ENCODE assay signal across 14 cellular contexts in genomic region chr12:95646781-95647184, GRCh38.
DNase-seq lines count a peak whose midpoint lies in the region; ATAC-seq, FAIRE-seq and TF ChIP-seq lines count a peak whose summit lies in the region.
"Had no signal": no experiment of that assay in that cellular context is flagged by ENCODE, and none has a peak within 500 bp of the region (broad histone marks: within the 10 kb centered on the region; RNA-seq: fewer than 3 reads in every experiment).

No MANE protein-coding gene starts in this region.

- no peaks in the 10 kb centered on the region for H3K79me2 ChIP-seq in smooth muscle cell (ENCODE audit: low read depth)

- TF ChIP-seq CTCF in astrocyte of the cerebellum (IDR thresholded peaks at IDR 0.05; ENCODE audit: low read depth, low read length, missing control alignments) (no peak), smooth muscle cell (IDR thresholded peaks at IDR 0.05; ENCODE audit: borderline replicate concordance, insufficient read depth, poor library complexity, severe bottlenecking) (no peak)

- H3K4me2 ChIP-seq in smooth muscle cell = peak overlapping the region; percentile 15

- no peaks in the 10 kb centered on the region for H3K36me3 ChIP-seq in smooth muscle cell (ENCODE audit: low read depth)

- no peak for ATAC-seq in activated CD8-positive, alpha-beta memory T cell treated with anti-CD3 and anti-CD28 coated beads, Interleukin-2, amount 10 ng/mL, durations not matched to agents 7 days and 5 days
- ATAC-seq: activated naive CD4-positive, alpha-beta T cell treated with anti-CD3 and anti-CD28 coated beads, Interleukin-2, amount 50 U/mL, for 72 hours; naive thymus-derived CD8-positive, alpha-beta T cell had no signal

- DNase-seq in astrocyte of the cerebellum (ENCODE audit: low read depth) = peak; percentile 88
- DNase-seq in iris pigment epithelial cell (ENCODE audit: low read depth) = peak; percentile 56
- no peak for DNase-seq in smooth muscle cell (lab: John Stamatoyannopoulos, UW; ENCODE audit: unreplicated experiment)
- no peak for DNase-seq in activated effector memory CD4-positive, alpha-beta T cell treated with anti-CD3 and anti-CD28 coated beads, Interleukin-2, amount 50 U/mL, for 16 hours
- no peak for DNase-seq in activated CD8-positive, alpha-beta memory T cell treated with anti-CD3 and anti-CD28 coated beads, Interleukin-2, amount 10 ng/mL, durations not matched to agents 7 days and 5 days
- DNase-seq in GDM1 (lab: John Stamatoyannopoulos, UW) = no peak
- DNase-seq in stimulated activated naive CD4-positive, alpha-beta T cell treated with Interleukin-2 at 50 U/mL for 16 hours (lab: John Stamatoyannopoulos, UW) = no peak
- DNase-seq: COR-L47; naive thymus-derived CD8-positive, alpha-beta T cell; NCI-H1105 treated with DMSO at 0.1 percent for 48 hours; NCI-H524 had no signal

- H3F3A ChIP-seq in smooth muscle cell (ENCODE audit: low read depth) = no peaks in the 10 kb centered on the region

- H3K9me3 Mint-ChIP-seq in activated CD8-positive, alpha-beta memory T cell treated with anti-CD3 and anti-CD28 coated beads, Interleukin-2, amount 10 ng/mL, durations not matched to agents 7 days and 5 days (ENCODE audit: low read depth) = no peaks in the 10 kb centered on the region
- H3K9me3 Mint-ChIP-seq: activated naive CD4-positive, alpha-beta T cell treated with anti-CD3 and anti-CD28 coated beads, Interleukin-2, amount 50 U/mL, for 72 hours; naive thymus-derived CD8-positive, alpha-beta T cell had no signal

- no peak overlapping the region for H3K27ac ChIP-seq in smooth muscle cell (ENCODE audit: low read depth)

- H3K9me3 ChIP-seq in smooth muscle cell (replicated peaks; ENCODE audit: low read depth) = no peaks in the 10 kb centered on the region

- WGBS in smooth muscle cell (ENCODE audit: low lambda C conversion rate) = 45% methylated on average over 5 of the region's 5 CpGs

- no peaks in the 10 kb centered on the region for H3K4me1 ChIP-seq in smooth muscle cell (ENCODE audit: low read depth)

- H3K4me1 Mint-ChIP-seq in activated CD8-positive, alpha-beta memory T cell treated with anti-CD3 and anti-CD28 coated beads, Interleukin-2, amount 10 ng/mL, durations not matched to agents 7 days and 5 days = no peaks in the 10 kb centered on the region

- in situ Hi-C loops in astrocyte of the cerebellum (cut with HindIII; ENCODE audit: low sequenced_read_pairs) = no loop called here

- peaks cover 6% of the 10 kb centered on the region for H3K27me3 Mint-ChIP-seq in activated CD8-positive, alpha-beta memory T cell treated with anti-CD3 and anti-CD28 coated beads, Interleukin-2, amount 10 ng/mL, durations not matched to agents 7 days and 5 days

- CTCF ChIA-PET in activated CD8-positive, alpha-beta memory T cell treated with anti-CD3 and anti-CD28 coated beads, Interleukin-2, amount 10 ng/mL, durations not matched to agents 7 days and 5 days (lab: Charles Lee) = no interaction called here

- H3K4me3 Mint-ChIP-seq in activated CD8-positive, alpha-beta memory T cell treated with anti-CD3 and anti-CD28 coated beads, Interleukin-2, amount 10 ng/mL, durations not matched to agents 7 days and 5 days = no peak overlapping the region
- H3K4me3 Mint-ChIP-seq: naive thymus-derived CD8-positive, alpha-beta T cell had no signal

- no peaks in the 10 kb centered on the region for H3K36me3 Mint-ChIP-seq in activated CD8-positive, alpha-beta memory T cell treated with anti-CD3 and anti-CD28 coated beads, Interleukin-2, amount 10 ng/mL, durations not matched to agents 7 days and 5 days
- H3K36me3 Mint-ChIP-seq: activated naive CD4-positive, alpha-beta T cell treated with anti-CD3 and anti-CD28 coated beads, Interleukin-2, amount 50 U/mL, for 72 hours; naive thymus-derived CD8-positive, alpha-beta T cell had no signal

- H3K27ac Mint-ChIP-seq in activated CD8-positive, alpha-beta memory T cell treated with anti-CD3 and anti-CD28 coated beads, Interleukin-2, amount 10 ng/mL, durations not matched to agents 7 days and 5 days = no peak overlapping the region
- H3K27ac Mint-ChIP-seq: activated naive CD4-positive, alpha-beta T cell treated with anti-CD3 and anti-CD28 coated beads, Interleukin-2, amount 50 U/mL, for 72 hours had no signal

- no peaks in the 10 kb centered on the region for H4K20me1 ChIP-seq in smooth muscle cell (ENCODE audit: low read depth)

- FAIRE-seq in G401.6 (lab: Jason Lieb, UNC) = peak; percentile 97
- FAIRE-seq: GM12891 had no signal

- H3K4me3 ChIP-seq in astrocyte of the cerebellum (ENCODE audit: low read depth, low read length) = no peak overlapping the region
- H3K4me3 ChIP-seq in smooth muscle cell = no peak overlapping the region

- H3K9ac ChIP-seq in smooth muscle cell (ENCODE audit: low read depth) = no peak overlapping the region

- H2AFZ ChIP-seq in smooth muscle cell (ENCODE audit: low read depth) = no peak overlapping the region

- H3K27me3 ChIP-seq in smooth muscle cell (ENCODE audit: low read depth) = peaks cover 4% of the 10 kb centered on the region

Comparison
In these comparisons a context has a peak if more than half of its experiments do, and no peak if none do; other contexts are left out.
1. DNase-seq: peak in astrocyte of the cerebellum (single experiment) and iris pigment epithelial cell (single experiment); none in smooth muscle cell (single experiment), activated effector memory CD4-positive, alpha-beta T cell treated with anti-CD3 and anti-CD28 coated beads, Interleukin-2, amount 50 U/mL, for 16 hours (single experiment), activated CD8-positive, alpha-beta memory T cell treated with anti-CD3 and anti-CD28 coated beads, Interleukin-2, amount 10 ng/mL, durations not matched to agents 7 days and 5 days (single experiment), GDM1 (single experiment) and stimulated activated naive CD4-positive, alpha-beta T cell treated with Interleukin-2 at 50 U/mL for 16 hours (single experiment).